In the genomic region with DNA sequence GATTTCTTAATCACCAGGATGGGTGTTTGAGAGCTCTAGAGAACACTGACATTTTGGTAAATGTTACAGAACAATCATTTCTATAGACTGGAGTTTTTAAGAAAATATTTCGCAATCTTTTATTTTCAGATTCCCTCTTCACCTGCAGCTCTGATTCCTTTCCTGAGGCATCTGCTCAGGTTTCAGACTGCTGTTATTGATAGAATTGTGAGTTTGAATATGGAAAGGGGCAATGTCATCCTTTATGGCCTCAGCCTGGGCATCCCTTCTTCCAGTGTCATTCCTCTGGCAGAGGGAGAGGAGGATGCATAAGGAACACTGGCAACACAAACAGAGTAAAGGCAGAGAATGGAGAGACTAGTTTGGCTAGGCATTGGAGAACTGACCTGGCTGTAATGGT, we compare ENCODE assay signal across 24 cellular contexts.
"Had no signal": no experiment of that assay in that cellular context is flagged by ENCODE, and none has a peak within 500 bp of the region (broad histone marks: within the 10 kb centered on the region; RNA-seq: fewer than 3 reads in every experiment).

No MANE protein-coding gene starts in this region.

- H3K27ac ChIP-seq: coronary artery, dorsolateral prefrontal cortex, esophagus squamous epithelium, gastrocnemius medialis, heart right ventricle, left lung, lower lobe of right lung had no signal

- H3K9me3 ChIP-seq: esophagus squamous epithelium, gastrocnemius medialis, heart right ventricle, left lung, lower lobe of right lung, mucosa of descending colon had no signal

- H3K4me1 ChIP-seq: esophagus squamous epithelium, gastrocnemius medialis, heart right ventricle, left lung, lower lobe of right lung had no signal

- H3K4me3 ChIP-seq: coronary artery, dorsolateral prefrontal cortex, esophagus squamous epithelium, gastrocnemius medialis, heart right ventricle, left lung, lower lobe of right lung, mucosa of descending colon had no signal

- DNase-seq: dermis blood vessel endothelial cell; dorsolateral prefrontal cortex; effector CD4-positive, alpha-beta T cell; effector memory CD4-positive, alpha-beta T cell; esophagus squamous epithelium; foreskin fibroblast; foreskin melanocyte; gastrocnemius medialis; glutamatergic neuron; head of caudate nucleus; heart right ventricle; hippocampal formation; left cardiac atrium; left lung; left ventricle myocardium superior; lower lobe of right lung; mesenchymal stem cell; mucosa of descending colon; naive B cell had no signal

- ATAC-seq: gastrocnemius medialis, heart right ventricle, left cardiac atrium, left lung, left ventricle myocardium superior, lower lobe of right lung, mucosa of descending colon had no signal

- H3K36me3 ChIP-seq: esophagus squamous epithelium, gastrocnemius medialis, heart right ventricle, left lung, lower lobe of right lung had no signal

- FAIRE-seq: colon, endothelial cell of umbilical vein, islet of Langerhans, keratinocyte had no signal

- H3K27me3 ChIP-seq: dorsolateral prefrontal cortex, gastrocnemius medialis, heart right ventricle, left lung had no signal
